Comparison of ENCODE assay signal across 1 cellular context in the genomic region with DNA sequence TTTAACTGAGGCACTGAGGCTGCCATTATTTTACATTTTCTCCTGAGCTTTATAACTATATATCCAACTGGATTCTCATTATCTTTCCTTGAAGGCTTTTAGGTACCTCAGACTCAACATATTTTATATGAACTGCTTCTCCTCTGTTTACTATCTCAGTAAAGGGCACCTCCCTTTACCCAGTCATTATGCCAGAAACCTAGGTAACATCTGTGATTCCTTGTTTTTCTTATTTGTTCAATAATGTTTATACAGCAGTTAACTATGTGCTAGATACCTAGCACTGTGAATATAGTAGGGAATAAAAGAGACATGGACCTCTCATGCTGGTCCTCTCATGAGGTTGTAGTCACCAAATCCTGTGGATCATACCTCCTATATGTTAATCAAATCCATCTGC.
TF ChIP-seq lines count a peak whose summit lies in the region.

No MANE protein-coding gene starts in this region.

TF ChIP-seq in WTC11, 78 proteins besides CTCF, POLR2A, EP300 and RAD21 (continued from another document):
- TF ChIP-seq, protein P1, sequence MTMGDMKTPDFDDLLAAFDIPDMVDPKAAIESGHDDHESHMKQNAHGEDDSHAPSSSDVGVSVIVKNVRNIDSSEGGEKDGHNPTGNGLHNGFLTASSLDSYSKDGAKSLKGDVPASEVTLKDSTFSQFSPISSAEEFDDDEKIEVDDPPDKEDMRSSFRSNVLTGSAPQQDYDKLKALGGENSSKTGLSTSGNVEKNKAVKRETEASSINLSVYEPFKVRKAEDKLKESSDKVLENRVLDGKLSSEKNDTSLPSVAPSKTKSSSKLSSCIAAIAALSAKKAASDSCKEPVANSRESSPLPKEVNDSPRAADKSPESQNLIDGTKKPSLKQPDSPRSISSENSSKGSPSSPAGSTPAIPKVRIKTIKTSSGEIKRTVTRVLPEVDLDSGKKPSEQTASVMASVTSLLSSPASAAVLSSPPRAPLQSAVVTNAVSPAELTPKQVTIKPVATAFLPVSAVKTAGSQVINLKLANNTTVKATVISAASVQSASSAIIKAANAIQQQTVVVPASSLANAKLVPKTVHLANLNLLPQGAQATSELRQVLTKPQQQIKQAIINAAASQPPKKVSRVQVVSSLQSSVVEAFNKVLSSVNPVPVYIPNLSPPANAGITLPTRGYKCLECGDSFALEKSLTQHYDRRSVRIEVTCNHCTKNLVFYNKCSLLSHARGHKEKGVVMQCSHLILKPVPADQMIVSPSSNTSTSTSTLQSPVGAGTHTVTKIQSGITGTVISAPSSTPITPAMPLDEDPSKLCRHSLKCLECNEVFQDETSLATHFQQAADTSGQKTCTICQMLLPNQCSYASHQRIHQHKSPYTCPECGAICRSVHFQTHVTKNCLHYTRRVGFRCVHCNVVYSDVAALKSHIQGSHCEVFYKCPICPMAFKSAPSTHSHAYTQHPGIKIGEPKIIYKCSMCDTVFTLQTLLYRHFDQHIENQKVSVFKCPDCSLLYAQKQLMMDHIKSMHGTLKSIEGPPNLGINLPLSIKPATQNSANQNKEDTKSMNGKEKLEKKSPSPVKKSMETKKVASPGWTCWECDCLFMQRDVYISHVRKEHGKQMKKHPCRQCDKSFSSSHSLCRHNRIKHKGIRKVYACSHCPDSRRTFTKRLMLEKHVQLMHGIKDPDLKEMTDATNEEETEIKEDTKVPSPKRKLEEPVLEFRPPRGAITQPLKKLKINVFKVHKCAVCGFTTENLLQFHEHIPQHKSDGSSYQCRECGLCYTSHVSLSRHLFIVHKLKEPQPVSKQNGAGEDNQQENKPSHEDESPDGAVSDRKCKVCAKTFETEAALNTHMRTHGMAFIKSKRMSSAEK (CRISPR knock-in tag; IDR thresholded peaks at IDR 0.05; ENCODE audit: borderline replicate concordance): no peak
- no peak for TF ChIP-seq SMAD3 (CRISPR knock-in tag; IDR thresholded peaks at IDR 0.05; ENCODE audit: borderline replicate concordance)
